In genomic region chr11:34682822-34683221, GRCh38 we compare ENCODE assay signal across 19 cellular contexts.
A peak's percentile ranks its signal among the peaks of the same experiment; 100 is the strongest.
DNase-seq lines count a peak whose midpoint lies in the region; ATAC-seq, FAIRE-seq and TF ChIP-seq lines count a peak whose summit lies in the region.
"Had no signal": no experiment of that assay in that cellular context is flagged by ENCODE, and none has a peak within 500 bp of the region (broad histone marks: within the 10 kb centered on the region; RNA-seq: fewer than 3 reads in every experiment).

No MANE protein-coding gene starts in this region.

- H3K9me3 Mint-ChIP-seq in neural progenitor cell: no peaks in the 10 kb centered on the region

- H3K27me3 Mint-ChIP-seq in neural progenitor cell (ENCODE audit: insufficient read depth, low read depth): no peaks in the 10 kb centered on the region

- H3K4me2 ChIP-seq in mammary epithelial cell (ENCODE audit: insufficient read depth, low read depth, low read length) (no peak overlapping the region), keratinocyte (ENCODE audit: control insufficient read depth, extremely low read depth, insufficient read depth, low read depth, low read length) (peak overlapping the region; percentile 22), neural progenitor cell (no peak overlapping the region)

- TF ChIP-seq RAD21 in Ishikawa (IDR thresholded peaks at IDR 0.05; ENCODE audit: low read depth): no peak

- H3K9me3 ChIP-seq in mammary epithelial cell (replicated peaks; ENCODE audit: insufficient read depth, low read length) (no peaks in the 10 kb centered on the region), keratinocyte (ENCODE audit: control insufficient read depth, low read depth, low read length) (no peaks in the 10 kb centered on the region), neural progenitor cell (ENCODE audit: low read depth) (no peaks in the 10 kb centered on the region)
- H3K9me3 ChIP-seq: HAP-1, mucosa of descending colon, upper lobe of right lung had no signal

- no peak for TF ChIP-seq CTCF in mammary epithelial cell (conservative IDR thresholded peaks at IDR 0.05 in 1 of 2, IDR thresholded peaks at IDR 0.05 in 1 of 2; ENCODE audit: extremely low read depth in 1 of 2, insufficient read depth in 1 of 2, low read depth in 1 of 2, low read length in 2 of 2)
- TF ChIP-seq CTCF in keratinocyte (optimal IDR thresholded peaks at IDR 0.05 in 1 of 3, IDR thresholded peaks at IDR 0.05 in 1 of 3, conservative IDR thresholded peaks at IDR 0.05 in 1 of 3; ENCODE audit: extremely low read depth in 1 of 3, insufficient read depth in 2 of 3, low read length in 3 of 3): no peak
- no peak for TF ChIP-seq CTCF in neural progenitor cell (IDR thresholded peaks at IDR 0.05)

- ATAC-seq in GM19395 (IDR thresholded peaks at IDR 0.05; ENCODE audit: unreplicated experiment): no peak
- no peak for ATAC-seq in HG03135 (IDR thresholded peaks at IDR 0.05; ENCODE audit: unreplicated experiment)
- ATAC-seq: mucosa of descending colon, upper lobe of right lung had no signal

- CTCF ChIA-PET in mammary epithelial cell (lab: Charles Lee; ENCODE audit: low non-redundant PET): no interaction called here

- TF ChIP-seq EP300 in Ishikawa (IDR thresholded peaks at IDR 0.05; ENCODE audit: borderline replicate concordance): peak; percentile 38; the same call in 1 of the 2 replicates

- dilution Hi-C loops in mammary epithelial cell (cut with HindIII; ENCODE audit: low sequenced_read_pairs) (no loop called here), keratinocyte (cut with MboI; ENCODE audit: extremely low pct_ligation_motif_present, low sequenced_read_pairs) (no loop called here)

- H3K4me1 Mint-ChIP-seq in neural progenitor cell: peaks cover 4% of the 10 kb centered on the region

- intact Hi-C loops in mammary epithelial cell (cut with micrococcal nuclease): loop anchor here (5.0 kb wide), 1 partner anchor 394 kb away; no protein-coding TSS in a partner anchor

- no TSS peak for BruUV-seq in mammary epithelial cell (replicated peaks; lab: Mats Ljungman, UMichigan)

- no peaks in the 10 kb centered on the region for H3K36me3 ChIP-seq in mammary epithelial cell (ENCODE audit: insufficient read depth, low read length)
- H3K36me3 ChIP-seq in keratinocyte (ENCODE audit: control insufficient read depth in 2 of 2, extremely low read depth in 1 of 2, insufficient read depth in 2 of 2, low read length in 2 of 2): no peaks in the 10 kb centered on the region
- H3K36me3 ChIP-seq in neural progenitor cell: no peaks in the 10 kb centered on the region
- H3K36me3 ChIP-seq: HAP-1, upper lobe of right lung had no signal

- in situ Hi-C loops in mammary epithelial cell (cut with MboI; ENCODE audit: low sequenced_read_pairs in 2 of 2): no loop called here

- WGBS in mammary epithelial cell (ENCODE audit: low coverage, missing lambda C conversion rate): 72% methylated on average over 2 of the region's 2 CpGs

- H3K27me3 ChIP-seq in mammary epithelial cell (ENCODE audit: insufficient read depth, low read length) (no peaks in the 10 kb centered on the region), keratinocyte (ENCODE audit: control insufficient read depth, extremely low read depth, insufficient read depth, low read length) (no peaks in the 10 kb centered on the region), neural progenitor cell (no peaks in the 10 kb centered on the region)
- H3K27me3 ChIP-seq: upper lobe of right lung had no signal

- H2AFZ ChIP-seq in mammary epithelial cell (ENCODE audit: low read depth, low read length) (no peak overlapping the region), keratinocyte (ENCODE audit: control insufficient read depth, low read length) (no peak overlapping the region), neural progenitor cell (replicated peaks) (no peak overlapping the region)

- H3K27ac ChIP-seq in mammary epithelial cell (ENCODE audit: insufficient read depth, low read depth, low read length): peak overlapping the region; percentile 27
- peak overlapping the region; percentile 16 for H3K27ac ChIP-seq in keratinocyte (ENCODE audit: control insufficient read depth, insufficient read depth, low read length)
- no peak overlapping the region for H3K27ac ChIP-seq in neural progenitor cell
- H3K27ac ChIP-seq: skin epidermis, upper lobe of right lung had no signal

- H3K4me3 Mint-ChIP-seq in neural progenitor cell: no peak overlapping the region
- H3K4me3 Mint-ChIP-seq: activated naive CD8-positive, alpha-beta T cell had no signal

- peak; percentile 70 for FAIRE-seq in keratinocyte (lab: Jason Lieb, UNC)

- H4K20me1 ChIP-seq in mammary epithelial cell (ENCODE audit: insufficient read depth, low read length) (no peaks in the 10 kb centered on the region), keratinocyte (ENCODE audit: control insufficient read depth, extremely low read depth, insufficient read depth, low read length) (no peaks in the 10 kb centered on the region), neural progenitor cell (ENCODE audit: low read depth) (no peaks in the 10 kb centered on the region)

- no peaks in the 10 kb centered on the region for H3K9me1 ChIP-seq in keratinocyte (ENCODE audit: control insufficient read depth, extremely low read depth, insufficient read depth, low read length)

- H3K4me3 ChIP-seq in mammary epithelial cell (replicated peaks in 1 of 3; ENCODE audit: insufficient read depth in 1 of 3, low read depth in 2 of 3, low read length in 3 of 3) (no peak overlapping the region), keratinocyte (ENCODE audit: control insufficient read depth in 2 of 3, extremely low read depth in 1 of 3, insufficient read depth in 2 of 3, low read depth in 1 of 3, low read length in 3 of 3) (no peak overlapping the region), neural progenitor cell (no peak overlapping the region)
- H3K4me3 ChIP-seq: HAP-1, mucosa of descending colon, skin epidermis, upper lobe of right lung had no signal

- H3K9ac ChIP-seq in mammary epithelial cell (ENCODE audit: insufficient read depth, low read length) (no peak overlapping the region), keratinocyte (ENCODE audit: control insufficient read depth, extremely low read depth, insufficient read depth, low read length) (no peak overlapping the region), neural progenitor cell (no peak overlapping the region)

- no peak overlapping the region for H3K27ac Mint-ChIP-seq in neural progenitor cell
- H3K27ac Mint-ChIP-seq: activated naive CD8-positive, alpha-beta T cell had no signal

- peaks cover 40% of the 10 kb centered on the region for H3K4me1 ChIP-seq in mammary epithelial cell (ENCODE audit: insufficient read depth, low read length)
- H3K4me1 ChIP-seq in keratinocyte (ENCODE audit: control insufficient read depth, extremely low read depth, insufficient read depth, low read length): peaks cover 41% of the 10 kb centered on the region
- H3K4me1 ChIP-seq in neural progenitor cell: peaks cover 10% of the 10 kb centered on the region
- H3K4me1 ChIP-seq: upper lobe of right lung had no signal

- H3K36me3 Mint-ChIP-seq in neural progenitor cell: no peaks in the 10 kb centered on the region
- H3K36me3 Mint-ChIP-seq: activated naive CD8-positive, alpha-beta T cell had no signal

- H3K79me2 ChIP-seq in mammary epithelial cell (ENCODE audit: insufficient read depth, low read length) (no peaks in the 10 kb centered on the region), keratinocyte (ENCODE audit: control insufficient read depth, insufficient read depth, low read length) (no peaks in the 10 kb centered on the region), neural progenitor cell (ENCODE audit: low read depth) (no peaks in the 10 kb centered on the region)

- H3F3A ChIP-seq in neural progenitor cell (ENCODE audit: low read depth): peaks cover 6% of the 10 kb centered on the region

- DNase-seq in EH (ENCODE audit: low read depth) (peak; percentile 29), mammary epithelial cell (peak; percentile 52), keratinocyte (ENCODE audit: low read depth, low spot score) (no peak), neural progenitor cell (ENCODE audit: low spot score) (no peak), pons (ENCODE audit: low spot score) (no peak)
- DNase-seq: activated CD4-positive, alpha-beta T cell treated with anti-CD3 and anti-CD28 coated beads for 1 hour; central memory CD4-positive, alpha-beta T cell; Karpas-422; mucosa of descending colon; NCI-H1930; NCI-H774; stimulated activated naive CD4-positive, alpha-beta T cell; upper lobe of right lung had no signal

TF ChIP-seq in Ishikawa, 13 proteins besides CTCF, POLR2A, EP300 and RAD21:
- TF ChIP-seq TEAD4 (IDR thresholded peaks at IDR 0.05) (peak; percentile 69), TCF12 (IDR thresholded peaks at IDR 0.05; ENCODE audit: low read depth) (no peak)

Comparison
In these comparisons a context has a peak if more than half of its experiments do, and no peak if none do; other contexts are left out.
1. DNase-seq: peak in EH (single experiment) and mammary epithelial cell (single experiment); none in keratinocyte (single experiment), neural progenitor cell (single experiment) and pons (single experiment).